1 cellular context compared by ENCODE assay signal in the genomic region with DNA sequence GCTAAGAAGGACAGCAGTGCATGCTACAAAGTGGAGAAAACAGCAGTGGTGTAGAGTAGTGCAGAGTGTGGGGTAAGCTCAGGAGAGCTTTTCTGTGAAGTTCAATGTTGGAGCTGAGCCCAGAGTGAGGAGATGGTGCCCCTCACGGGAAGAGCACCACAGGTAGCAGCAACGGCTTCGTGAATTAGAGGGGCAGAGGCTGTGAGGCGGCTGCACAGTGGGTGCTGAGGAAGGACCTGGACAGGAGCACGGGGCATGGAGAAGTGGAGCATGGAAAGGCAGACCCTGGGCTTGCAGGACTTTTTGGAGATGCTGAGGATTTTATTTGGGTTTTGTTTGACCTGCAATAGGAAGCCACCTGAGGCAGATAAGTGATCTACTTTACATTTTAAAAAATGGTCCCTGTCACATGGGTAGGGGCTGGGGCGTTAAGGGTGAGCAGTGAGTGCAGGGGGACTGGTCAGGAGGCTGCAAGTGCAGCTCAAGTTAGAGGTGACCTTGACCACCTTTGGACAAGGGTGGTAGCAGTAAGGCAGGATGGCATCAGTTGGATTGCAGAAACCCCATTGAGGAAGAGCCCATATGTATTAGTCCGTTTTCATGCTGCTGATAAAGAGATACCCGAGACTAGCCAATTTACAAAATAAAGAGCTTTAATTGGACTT.
TF ChIP-seq lines count a peak whose summit lies in the region.

No MANE protein-coding gene starts in this region.

TF ChIP-seq in H1, 55 proteins besides CTCF, POLR2A, EP300 and RAD21:
- no peak for TF ChIP-seq TAF1 (IDR thresholded peaks at IDR 0.05; ENCODE audit: low read depth, low read length)
- no peak for TF ChIP-seq SP1 (IDR thresholded peaks at IDR 0.05; ENCODE audit: low read depth, low read length)
- TF ChIP-seq JUND (IDR thresholded peaks at IDR 0.05; ENCODE audit: low read length), result no peak
- TF ChIP-seq SUZ12 (IDR thresholded peaks at IDR 0.05; ENCODE audit: low read length), result no peak
- no peak for TF ChIP-seq GTF2F1 (IDR thresholded peaks at IDR 0.05; ENCODE audit: borderline replicate concordance, low read depth, low read length)
- no peak for TF ChIP-seq BRCA1 (IDR thresholded peaks at IDR 0.05; ENCODE audit: low read depth, low read length)
- no peak for TF ChIP-seq HDAC6 (IDR thresholded peaks at IDR 0.05; ENCODE audit: low read depth, low read length)
- no peak for TF ChIP-seq KDM1A (IDR thresholded peaks at IDR 0.05; ENCODE audit: borderline replicate concordance, low read length)
